Comparison of ENCODE assay signal across 14 cellular contexts in the genomic region with DNA sequence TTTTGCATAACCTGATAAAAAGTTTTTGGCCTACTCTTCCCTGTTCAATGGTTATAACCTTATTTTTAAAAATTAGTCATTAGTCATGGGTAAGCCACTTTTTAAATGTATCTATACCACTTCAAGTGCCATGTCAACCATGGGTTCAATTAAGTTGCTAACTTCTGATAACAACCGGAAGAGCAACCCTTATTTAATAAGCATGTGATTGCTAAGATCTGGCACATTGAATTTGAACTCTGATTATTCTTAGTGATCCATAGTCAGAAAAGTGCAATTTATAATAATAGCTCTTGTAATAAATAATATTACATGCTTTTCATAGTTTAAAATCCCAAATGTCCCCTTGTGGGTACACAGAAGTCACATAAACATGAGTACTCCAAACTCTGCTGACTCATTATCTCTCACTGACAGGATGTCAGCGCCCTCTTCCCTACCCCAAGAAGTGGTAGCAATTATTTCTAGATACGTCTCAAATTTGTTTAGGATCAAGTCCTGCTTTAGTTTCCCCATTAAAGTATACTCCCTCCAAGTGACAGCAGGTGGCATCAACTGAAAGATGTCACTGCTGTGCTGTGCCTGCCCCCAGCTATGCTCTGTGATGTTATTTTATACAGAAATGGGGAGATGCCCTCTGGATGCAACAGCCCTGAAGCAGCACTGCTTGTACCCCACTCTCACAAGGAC. TPM values are rescaled to one million over a fixed set of nuclear protein-coding genes. Genes with fewer than 3 reads are reported as not detected.
DNase-seq lines count a peak whose midpoint lies in the region; ATAC-seq, FAIRE-seq and TF ChIP-seq lines count a peak whose summit lies in the region.
"Had no signal": no experiment of that assay in that cellular context is flagged by ENCODE, and none has a peak within 500 bp of the region (broad histone marks: within the 10 kb centered on the region; RNA-seq: fewer than 3 reads in every experiment).

No MANE protein-coding gene starts in this region.

- no peaks in the 10 kb centered on the region for H3K79me2 ChIP-seq in mammary epithelial cell (ENCODE audit: insufficient read depth, low read length)

- peak; percentile 28 for ATAC-seq in HG02759 (IDR thresholded peaks at IDR 0.05; ENCODE audit: unreplicated experiment)
- no peak for ATAC-seq in Panc1
- ATAC-seq in stimulated activated naive CD8-positive, alpha-beta T cell treated with anti-CD3 and anti-CD28 coated beads, Interleukin-15, amount 100 ng/mL, for 72 hours, result peak; percentile 64
- ATAC-seq: Right ventricle myocardium inferior had no signal

- in situ Hi-C loops in T47D (cut with HindIII; ENCODE audit: low pct_unique_long_range_greater_than_20kb, low sequenced_read_pairs) (no loop called here), mammary epithelial cell (cut with MboI; ENCODE audit: low sequenced_read_pairs in 2 of 2) (no loop called here), Panc1 (cut with HindIII; ENCODE audit: low pct_unique_long_range_greater_than_20kb, low sequenced_read_pairs) (no loop called here)

- POLR2A ChIA-PET in Panc1 (lab: Charles Lee), result no interaction called here

- CTCF ChIA-PET in mammary epithelial cell (lab: Charles Lee; ENCODE audit: low non-redundant PET) (no interaction called here), Panc1 (lab: Charles Lee) (no interaction called here)

- H3K4me3 Mint-ChIP-seq in stimulated activated naive CD8-positive, alpha-beta T cell treated with anti-CD3 and anti-CD28 coated beads, Interleukin-15, amount 100 ng/mL, for 72 hours, result no peak overlapping the region

- no peak for TF ChIP-seq CTCF in mammary epithelial cell (conservative IDR thresholded peaks at IDR 0.05 in 1 of 2, IDR thresholded peaks at IDR 0.05 in 1 of 2; ENCODE audit: extremely low read depth in 1 of 2, insufficient read depth in 1 of 2, low read depth in 1 of 2, low read length in 2 of 2)
- 0 out of 2 replicates have a peak, but pooled peaks have one; percentile 8 for TF ChIP-seq CTCF in Panc1 (IDR thresholded peaks at IDR 0.05)

- H3K27ac ChIP-seq in mammary epithelial cell (ENCODE audit: insufficient read depth, low read depth, low read length), result no peak overlapping the region
- H3K27ac ChIP-seq in Panc1 (ENCODE audit: low read length), result no peak overlapping the region
- H3K27ac ChIP-seq: right atrium auricular region had no signal

- FAIRE-seq in urothelium cell line (lab: Jason Lieb, UNC), result no peak

- peaks cover 5% of the 10 kb centered on the region for H3K27me3 ChIP-seq in mammary epithelial cell (ENCODE audit: insufficient read depth, low read length)
- H3K27me3 ChIP-seq in Panc1 (ENCODE audit: control insufficient read depth, insufficient read depth, low read length), result peaks cover 8% of the 10 kb centered on the region
- H3K27me3 ChIP-seq: right atrium auricular region had no signal

- intact Hi-C loops in mammary epithelial cell (cut with micrococcal nuclease), result no loop called here
- intact Hi-C loops in Panc1 (cut with micrococcal nuclease; ENCODE audit: unreplicated experiment), result no loop called here

- H3K4me3 ChIP-seq in mammary epithelial cell (replicated peaks in 1 of 3; ENCODE audit: insufficient read depth in 1 of 3, low read depth in 2 of 3, low read length in 3 of 3) (no peak overlapping the region), Panc1 (ENCODE audit: low read depth in 2 of 2, low read length in 2 of 2) (no peak overlapping the region)
- H3K4me3 ChIP-seq: MG63, right atrium auricular region had no signal

- H3K9me3 ChIP-seq in mammary epithelial cell (replicated peaks; ENCODE audit: insufficient read depth, low read length) (no peaks in the 10 kb centered on the region), Panc1 (ENCODE audit: control insufficient read depth, insufficient read depth, low read depth, low read length) (no peaks in the 10 kb centered on the region)
- H3K9me3 ChIP-seq: MG63, right atrium auricular region had no signal

- H3K4me1 ChIP-seq in mammary epithelial cell (ENCODE audit: insufficient read depth, low read length), result no peaks in the 10 kb centered on the region
- H3K4me1 ChIP-seq in Panc1 (ENCODE audit: control insufficient read depth, insufficient read depth, low read length), result no peaks in the 10 kb centered on the region
- H3K4me1 ChIP-seq: right atrium auricular region had no signal

- H4K20me1 ChIP-seq in mammary epithelial cell (ENCODE audit: insufficient read depth, low read length), result no peaks in the 10 kb centered on the region

- no peak overlapping the region for H2AFZ ChIP-seq in mammary epithelial cell (ENCODE audit: low read depth, low read length)

- dilution Hi-C loops in mammary epithelial cell (cut with HindIII; ENCODE audit: low sequenced_read_pairs), result no loop called here

- no TSS peak for BruUV-seq in mammary epithelial cell (replicated peaks; lab: Mats Ljungman, UMichigan)
- no TSS peak for BruUV-seq in Panc1 (replicated peaks; lab: Mats Ljungman, UMichigan)

- no peaks in the 10 kb centered on the region for H3K4me1 Mint-ChIP-seq in stimulated activated naive CD8-positive, alpha-beta T cell treated with anti-CD3 and anti-CD28 coated beads, Interleukin-15, amount 100 ng/mL, for 72 hours

- H3K4me2 ChIP-seq in mammary epithelial cell (ENCODE audit: insufficient read depth, low read depth, low read length), result no peak overlapping the region

- H3K9ac ChIP-seq in mammary epithelial cell (ENCODE audit: insufficient read depth, low read length), result no peak overlapping the region

- DNase-seq in T47D (ENCODE audit: low read depth in 1 of 2, low spot score in 1 of 2), result peak; percentile 44 to 74
- DNase-seq in mammary epithelial cell, result no peak
- DNase-seq in Panc1 (ENCODE audit: low read depth, low spot score), result no peak
- no peak for DNase-seq in stimulated activated naive CD8-positive, alpha-beta T cell treated with anti-CD3 and anti-CD28 coated beads, Interleukin-15, amount 100 ng/mL, for 72 hours
- DNase-seq in HPDE6-E6E7 (ENCODE audit: extremely low spot score), result no peak
- no peak for DNase-seq in NCI-H226
- no peak for DNase-seq in urothelium cell line (ENCODE audit: low spot score)
- DNase-seq: MG63 had no signal

- H3K27ac Mint-ChIP-seq in stimulated activated naive CD8-positive, alpha-beta T cell treated with anti-CD3 and anti-CD28 coated beads, Interleukin-15, amount 100 ng/mL, for 72 hours, result peak overlapping the region in 1 of 2 donors; percentile 48

- H3K36me3 ChIP-seq in mammary epithelial cell (ENCODE audit: insufficient read depth, low read length) (no peaks in the 10 kb centered on the region), Panc1 (ENCODE audit: control insufficient read depth, insufficient read depth, low read length) (no peaks in the 10 kb centered on the region)
- H3K36me3 ChIP-seq: MG63, right atrium auricular region had no signal

- H3K9me3 Mint-ChIP-seq in stimulated activated naive CD8-positive, alpha-beta T cell treated with anti-CD3 and anti-CD28 coated beads, Interleukin-15, amount 100 ng/mL, for 72 hours, result no peaks in the 10 kb centered on the region

- peaks cover 15% of the 10 kb centered on the region for H3K27me3 Mint-ChIP-seq in stimulated activated naive CD8-positive, alpha-beta T cell treated with anti-CD3 and anti-CD28 coated beads, Interleukin-15, amount 100 ng/mL, for 72 hours

- 78% methylated on average over 3 of the region's 3 CpGs for WGBS in mammary epithelial cell (ENCODE audit: low coverage, missing lambda C conversion rate)

RNA-seq across cellular contexts. Expression of a gene that starts 18.6 kb away (rescaled TPM):
- total RNA-seq in mammary epithelial cell (not detected), Panc1 (2021; ENCODE audit: unreplicated experiment) (not detected)
- not detected for polyA plus RNA-seq in mammary epithelial cell
- not detected for polyA minus RNA-seq in mammary epithelial cell
- polyA plus RNA-seq in Panc1 (2012; ENCODE audit: insufficient read length), result not detected
- total RNA-seq: activated CD8-positive, alpha-beta memory T cell treated with anti-CD3 and anti-CD28 coated beads for 36 hours; fibroblast of lung; liver; right atrium auricular region; Right ventricle myocardium inferior had no signal
- polyA plus RNA-seq: fibroblast of lung, liver had no signal

RNA-seq across cellular contexts. Expression of a gene that starts 36.6 kb away (rescaled TPM):
- total RNA-seq in mammary epithelial cell (10 to 100 TPM; 25.2 to 68.7 TPM), Panc1 (2021; ENCODE audit: unreplicated experiment) (89.9 TPM)
- polyA plus RNA-seq in mammary epithelial cell, result 41.5 TPM
- polyA minus RNA-seq in mammary epithelial cell, result 109 TPM
- polyA plus RNA-seq in Panc1 (2012; ENCODE audit: insufficient read length), result 56.9 TPM

Comparison
In these comparisons a context has a peak if more than half of its experiments do, and no peak if none do; other contexts are left out.
1. DNase-seq: peak in T47D (2 of 2); none in mammary epithelial cell (single experiment), Panc1 (single experiment), stimulated activated naive CD8-positive, alpha-beta T cell treated with anti-CD3 and anti-CD28 coated beads, Interleukin-15, amount 100 ng/mL, for 72 hours (0 of 2), HPDE6-E6E7 (single experiment), NCI-H226 (single experiment) and urothelium cell line (single experiment).